12 cellular contexts compared by ENCODE assay signal in genomic region chr9:134372621-134373267, GRCh38. TPM values are rescaled to one million over a fixed set of nuclear protein-coding genes. Genes with fewer than 3 reads are reported as not detected.
DNase-seq lines count a peak whose midpoint lies in the region; ATAC-seq lines count a peak whose summit lies in the region.
"Had no signal": no experiment of that assay in that cellular context is flagged by ENCODE, and none has a peak within 500 bp of the region (broad histone marks: within the 10 kb centered on the region; RNA-seq: fewer than 3 reads in every experiment).

No MANE protein-coding gene starts in this region.

- H3K4me1 Mint-ChIP-seq in activated CD4-positive, alpha-beta T cell treated with anti-CD3 and anti-CD28 coated beads for 36 hours: no peaks in the 10 kb centered on the region
- H3K4me1 Mint-ChIP-seq: WTC11 had no signal

- peak; percentile 4 to 17 for ATAC-seq in right cardiac atrium
- ATAC-seq in HG02642 (IDR thresholded peaks at IDR 0.05; ENCODE audit: poor library complexity, unreplicated experiment): no peak
- ATAC-seq in activated CD4-positive, alpha-beta T cell treated with anti-CD3 and anti-CD28 coated beads for 36 hours: no peak
- ATAC-seq in HG03460 (IDR thresholded peaks at IDR 0.05; ENCODE audit: unreplicated experiment): no peak
- ATAC-seq: WTC11 had no signal

- H3K36me3 Mint-ChIP-seq in activated CD4-positive, alpha-beta T cell treated with anti-CD3 and anti-CD28 coated beads for 36 hours (ENCODE audit: low read depth): no peaks in the 10 kb centered on the region
- H3K36me3 Mint-ChIP-seq: activated naive CD8-positive, alpha-beta T cell; WTC11 had no signal

- no peak overlapping the region for H3K4me3 Mint-ChIP-seq in activated CD4-positive, alpha-beta T cell treated with anti-CD3 and anti-CD28 coated beads for 36 hours
- H3K4me3 Mint-ChIP-seq: activated naive CD8-positive, alpha-beta T cell; WTC11 had no signal

- H3K9me3 Mint-ChIP-seq in activated CD4-positive, alpha-beta T cell treated with anti-CD3 and anti-CD28 coated beads for 36 hours (ENCODE audit: low read depth): no peaks in the 10 kb centered on the region
- H3K9me3 Mint-ChIP-seq: WTC11 had no signal

- H3K27ac ChIP-seq in right cardiac atrium (ENCODE audit: low read length): no peak overlapping the region
- peak overlapping the region; percentile 60 to 97 (median 89) for H3K27ac ChIP-seq in skin epidermis

- no peaks in the 10 kb centered on the region for H3K9me3 ChIP-seq in right cardiac atrium (ENCODE audit: control insufficient read depth, low read length)

- intact Hi-C loops in right cardiac atrium (cut with DNase I): no loop called here
- intact Hi-C loops in activated CD4-positive, alpha-beta T cell treated with anti-CD3 and anti-CD28 coated beads for 36 hours (cut with DNase I, micrococcal nuclease): no loop called here

- peaks cover 44% of the 10 kb centered on the region for H3K4me1 ChIP-seq in right cardiac atrium (ENCODE audit: control insufficient read depth, insufficient read depth, low read length)

- DNase-seq in GF-D8 (lab: John Stamatoyannopoulos, UW) (peak; percentile 73), amniotic epithelial cell (ENCODE audit: low read depth) (peak; percentile 72), right cardiac atrium (peak; percentile 77 to 88 (median 87)), EL (no peak)
- DNase-seq in activated CD4-positive, alpha-beta T cell treated with anti-CD3 and anti-CD28 coated beads for 36 hours: no peak
- DNase-seq: DMS79 treated with DMSO at 0.1 percent for 48 hours, NCI-H748 treated with DMSO at 0.1 percent for 48 hours had no signal

- H3K27me3 ChIP-seq in right cardiac atrium (ENCODE audit: control insufficient read depth, insufficient read depth): no peaks in the 10 kb centered on the region

- no peaks in the 10 kb centered on the region for H3K27me3 Mint-ChIP-seq in activated CD4-positive, alpha-beta T cell treated with anti-CD3 and anti-CD28 coated beads for 36 hours
- H3K27me3 Mint-ChIP-seq: activated naive CD8-positive, alpha-beta T cell had no signal

- H3K4me3 ChIP-seq in right cardiac atrium (ENCODE audit: low read length) (no peak overlapping the region), skin epidermis (peak overlapping the region in 1 of 7 experiments; percentile 6)

- H3K27ac Mint-ChIP-seq in activated CD4-positive, alpha-beta T cell treated with anti-CD3 and anti-CD28 coated beads for 36 hours: no peak overlapping the region
- H3K27ac Mint-ChIP-seq: activated naive CD8-positive, alpha-beta T cell; WTC11 had no signal

- CTCF ChIA-PET in activated CD4-positive, alpha-beta T cell treated with anti-CD3 and anti-CD28 coated beads for 36 hours (lab: Charles Lee): no interaction called here

- POLR2A ChIA-PET in activated CD4-positive, alpha-beta T cell treated with anti-CD3 and anti-CD28 coated beads for 36 hours (lab: Charles Lee): no interaction called here

- 75% methylated on average over 16 of the region's 16 CpGs for WGBS in right cardiac atrium

RNA-seq across cellular contexts. Expression of gene RXRA, which starts 46.5 kb away (rescaled TPM):
- total RNA-seq in right cardiac atrium: 10 to 100 TPM; 48.1 to 72.3 (median 61.7) TPM
- polyA plus RNA-seq in right cardiac atrium: 66.0 TPM
- total RNA-seq in activated CD4-positive, alpha-beta T cell treated with anti-CD3 and anti-CD28 coated beads for 36 hours: 10 to 100 TPM; 17.6 to 20.9 TPM

Comparison
In these comparisons a context has a peak if more than half of its experiments do, and no peak if none do; other contexts are left out.
1. DNase-seq: peak in GF-D8 (single experiment), amniotic epithelial cell (single experiment) and right cardiac atrium (3 of 3); none in EL (single experiment) and activated CD4-positive, alpha-beta T cell treated with anti-CD3 and anti-CD28 coated beads for 36 hours (single experiment).
2. ATAC-seq: peak in right cardiac atrium (2 of 2); none in HG02642 (single experiment), activated CD4-positive, alpha-beta T cell treated with anti-CD3 and anti-CD28 coated beads for 36 hours (single experiment) and HG03460 (single experiment).